In genomic region chr6:151330130-151330715, GRCh38 we compare ENCODE assay signal across 16 cellular contexts.
A peak's percentile ranks its signal among the peaks of the same experiment; 100 is the strongest.
DNase-seq lines count a peak whose midpoint lies in the region; ATAC-seq and TF ChIP-seq lines count a peak whose summit lies in the region.
"Had no signal": no experiment of that assay in that cellular context is flagged by ENCODE, and none has a peak within 500 bp of the region (broad histone marks: within the 10 kb centered on the region; RNA-seq: fewer than 3 reads in every experiment).

No MANE protein-coding gene starts in this region.

- DNase-seq in AG20443 (ENCODE audit: low spot score), result peak; percentile 64
- no peak for DNase-seq in Panc1 (ENCODE audit: low read depth, low spot score)
- DNase-seq in fibroblast of mammary gland (ENCODE audit: low read depth), result peak; percentile 95
- DNase-seq in sigmoid colon, result no peak
- no peak for DNase-seq in HPDE6-E6E7 (ENCODE audit: extremely low spot score)
- DNase-seq in breast epithelium (ENCODE audit: low spot score in 2 of 2), result no peak
- no peak for DNase-seq in CD4-positive, alpha-beta memory T cell
- DNase-seq: activated CD4-positive, alpha-beta T cell treated with anti-CD3 and anti-CD28 coated beads, Interleukin-2, amount 50 U/mL, for 48 hours; amygdala; CD4-positive, CD25-positive, alpha-beta regulatory T cell; cortex of kidney; NCI-H2107; NCI-H748 treated with DMSO at 0.1 percent for 48 hours; stimulated activated CD4-positive, alpha-beta T cell treated with anti-CD3 and anti-CD28 coated beads, Interleukin-15, amount 100 ng/mL, for 24 hours had no signal

- H3K27ac ChIP-seq in Panc1 (ENCODE audit: low read length) (peak overlapping the region; percentile 57; the same call in 1 of the 2 replicates), sigmoid colon (peak overlapping the region in 3 of 4 donors; percentile 7 to 93 (median 54)), breast epithelium (no peak overlapping the region)
- H3K27ac ChIP-seq in CD4-positive, alpha-beta memory T cell (ENCODE audit: low read depth, low read length), result no peak overlapping the region

- H3K36me3 ChIP-seq in Panc1 (ENCODE audit: control insufficient read depth, insufficient read depth, low read length) (no peaks in the 10 kb centered on the region), sigmoid colon (no peaks in the 10 kb centered on the region), breast epithelium (no peaks in the 10 kb centered on the region)
- H3K36me3 ChIP-seq in CD4-positive, alpha-beta memory T cell (ENCODE audit: insufficient read depth, low read length), result no peaks in the 10 kb centered on the region

- H3K4me1 Mint-ChIP-seq in CD4-positive, alpha-beta memory T cell, result peaks cover 7 to 12% (median 11%) of the 10 kb centered on the region in 4 donors

- 64 to 77% methylated on average over 6 of the region's 6 CpGs for WGBS in sigmoid colon, 2 donors

- POLR2A ChIA-PET in Panc1 (lab: Charles Lee), result no interaction called here
- POLR2A ChIA-PET in CD4-positive, alpha-beta memory T cell (lab: Charles Lee; ENCODE audit: partially characterized antibody), result no interaction called here

- H3K9me3 ChIP-seq in Panc1 (ENCODE audit: control insufficient read depth, insufficient read depth, low read depth, low read length) (no peaks in the 10 kb centered on the region), sigmoid colon (no peaks in the 10 kb centered on the region), breast epithelium (no peaks in the 10 kb centered on the region)
- H3K9me3 ChIP-seq in CD4-positive, alpha-beta memory T cell (ENCODE audit: control insufficient read depth in 1 of 2, low read length in 2 of 2), result no peaks in the 10 kb centered on the region

- TF ChIP-seq POLR2A in sigmoid colon (IDR thresholded peaks at IDR 0.05), result no peak
- no peak for TF ChIP-seq POLR2A in breast epithelium (IDR thresholded peaks at IDR 0.05)

- no peaks in the 10 kb centered on the region for H3K27me3 ChIP-seq in Panc1 (ENCODE audit: control insufficient read depth, insufficient read depth, low read length)
- H3K27me3 ChIP-seq in sigmoid colon, result no peaks in the 10 kb centered on the region
- no peaks in the 10 kb centered on the region for H3K27me3 ChIP-seq in breast epithelium
- H3K27me3 ChIP-seq in CD4-positive, alpha-beta memory T cell (ENCODE audit: insufficient read depth, low read length), result peaks cover 7% of the 10 kb centered on the region

- CTCF ChIA-PET in Panc1 (lab: Charles Lee), result interaction anchor here (0.6 kb wide), 1 partner anchor 123 kb away, joined by 3 read pairs; no protein-coding TSS in a partner anchor
- CTCF ChIA-PET in CD4-positive, alpha-beta memory T cell (lab: Charles Lee; ENCODE audit: partially characterized antibody), result interaction anchor here (0.8 to 20.7 kb wide), 4 partner anchors 12 to 437 kb away, joined by 3 to 860 read pairs (median 6); no protein-coding TSS in a partner anchor

- BruUV-seq in Panc1 (replicated peaks; lab: Mats Ljungman, UMichigan), result no TSS peak

- TF ChIP-seq CTCF in Panc1 (IDR thresholded peaks at IDR 0.05) (no peak), fibroblast of mammary gland (conservative IDR thresholded peaks at IDR 0.05; ENCODE audit: control insufficient read depth, insufficient read depth, low read depth, low read length) (no peak), sigmoid colon (IDR thresholded peaks at IDR 0.05) (no peak), breast epithelium (IDR thresholded peaks at IDR 0.05) (no peak)

- TF ChIP-seq EP300 in sigmoid colon (IDR thresholded peaks at IDR 0.05), result no peak

- ATAC-seq in Panc1 (no peak), HG03457 (IDR thresholded peaks at IDR 0.05; ENCODE audit: unreplicated experiment) (no peak)

- intact Hi-C loops in Panc1 (cut with micrococcal nuclease; ENCODE audit: unreplicated experiment) (no loop called here), sigmoid colon (cut with DNase I) (no loop called here), breast epithelium (cut with DNase I; ENCODE audit: low total_unique reads) (loop anchor here (10.0 kb wide), 1 partner anchor 435 kb away; no protein-coding TSS in a partner anchor)
- intact Hi-C loops in CD4-positive, alpha-beta memory T cell (cut with micrococcal nuclease), result no loop called here

- in situ Hi-C loops in Panc1 (cut with HindIII; ENCODE audit: low pct_unique_long_range_greater_than_20kb, low sequenced_read_pairs), result no loop called here

- no peaks in the 10 kb centered on the region for H3K9me3 Mint-ChIP-seq in CD4-positive, alpha-beta memory T cell
- H3K9me3 Mint-ChIP-seq: CD4-positive, CD25-positive, alpha-beta regulatory T cell had no signal

- no peak overlapping the region for H3K27ac Mint-ChIP-seq in CD4-positive, alpha-beta memory T cell
- H3K27ac Mint-ChIP-seq: CD4-positive, CD25-positive, alpha-beta regulatory T cell; progenitor cell of endocrine pancreas had no signal

- peaks cover 13 to 32% of the 10 kb centered on the region in 2 donors for H3K27me3 Mint-ChIP-seq in CD4-positive, alpha-beta memory T cell

- no peak overlapping the region for H3K4me3 Mint-ChIP-seq in CD4-positive, alpha-beta memory T cell
- H3K4me3 Mint-ChIP-seq: CD4-positive, CD25-positive, alpha-beta regulatory T cell had no signal

- peak overlapping the region in 1 of 2 experiments; percentile 85; a peak in 2 of 4 replicates for H3K4me3 ChIP-seq in Panc1 (ENCODE audit: low read depth in 2 of 2, low read length in 2 of 2)
- no peak overlapping the region for H3K4me3 ChIP-seq in fibroblast of mammary gland (ENCODE audit: control insufficient read depth, low read depth, low read length)
- H3K4me3 ChIP-seq in sigmoid colon, result no peak overlapping the region
- H3K4me3 ChIP-seq in breast epithelium, result no peak overlapping the region
- no peak overlapping the region for H3K4me3 ChIP-seq in CD4-positive, alpha-beta memory T cell (ENCODE audit: low read length in 2 of 2)

- no peaks in the 10 kb centered on the region for H3K36me3 Mint-ChIP-seq in CD4-positive, alpha-beta memory T cell
- H3K36me3 Mint-ChIP-seq: CD4-positive, CD25-positive, alpha-beta regulatory T cell had no signal

- peaks cover 7% of the 10 kb centered on the region for H3K4me1 ChIP-seq in Panc1 (ENCODE audit: control insufficient read depth, insufficient read depth, low read length)
- peaks cover 0 to 36% (median 20%) of the 10 kb centered on the region in 4 donors for H3K4me1 ChIP-seq in sigmoid colon
- peaks cover 0 to 2% of the 10 kb centered on the region in 2 donors for H3K4me1 ChIP-seq in breast epithelium
- H3K4me1 ChIP-seq in CD4-positive, alpha-beta memory T cell (ENCODE audit: insufficient read depth, low read length), result peaks cover 10% of the 10 kb centered on the region

Comparison
In these comparisons a context has a peak if more than half of its experiments do, and no peak if none do; other contexts are left out.
1. DNase-seq: peak in AG20443 (single experiment) and fibroblast of mammary gland (single experiment); none in Panc1 (single experiment), sigmoid colon (single experiment), HPDE6-E6E7 (single experiment), breast epithelium (0 of 2) and CD4-positive, alpha-beta memory T cell (0 of 5).
2. H3K27ac ChIP-seq: peak in Panc1 (single experiment) and sigmoid colon (3 of 4); none in breast epithelium (0 of 2) and CD4-positive, alpha-beta memory T cell (single experiment).